18 cellular contexts compared by ENCODE assay signal in the genomic region with DNA sequence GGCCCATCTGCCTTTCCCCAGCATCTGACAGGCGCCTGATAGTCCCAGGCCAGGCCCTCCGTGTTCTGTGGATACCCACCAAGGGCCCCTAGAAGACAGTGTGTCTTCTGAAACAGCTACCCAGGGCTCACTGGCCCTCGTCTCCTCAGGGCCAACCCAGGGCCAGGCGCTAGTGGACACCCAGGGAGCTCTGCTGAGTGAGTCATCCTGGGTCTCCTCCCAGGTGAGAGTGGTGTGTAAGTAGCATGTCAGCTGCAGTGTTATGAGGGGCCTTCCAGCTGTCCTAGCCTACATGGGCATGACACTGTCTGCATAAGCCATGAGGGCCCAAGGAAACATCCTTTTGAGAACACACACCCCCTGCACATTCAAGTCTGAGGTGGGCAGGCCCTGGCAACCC. TPM values are rescaled to one million over a fixed set of nuclear protein-coding genes. Genes with fewer than 3 reads are reported as not detected.
DNase-seq lines count a peak whose midpoint lies in the region; ATAC-seq and TF ChIP-seq lines count a peak whose summit lies in the region.
"Had no signal": no experiment of that assay in that cellular context is flagged by ENCODE, and none has a peak within 500 bp of the region (broad histone marks: within the 10 kb centered on the region; RNA-seq: fewer than 3 reads in every experiment).

No MANE protein-coding gene starts in this region.

- H3K27ac ChIP-seq in PC-3 (ENCODE audit: low read length), result no peak overlapping the region
- H3K27ac ChIP-seq: A549, RWPE1 had no signal

- H3K4me2 ChIP-seq in PC-3 (ENCODE audit: low read length), result no peak overlapping the region
- H3K4me2 ChIP-seq: A549 had no signal

- no peaks in the 10 kb centered on the region for H3K9me3 ChIP-seq in PC-3 (ENCODE audit: low read length)
- H3K9me3 ChIP-seq: A549, Caco-2 had no signal

- BruUV-seq in PC-3 (replicated peaks; lab: Mats Ljungman, UMichigan), result no TSS peak

- ATAC-seq in PC-3 (peak; percentile 50), GM21381 (IDR thresholded peaks at IDR 0.05; ENCODE audit: unreplicated experiment) (no peak)
- ATAC-seq: A549, GM12878 had no signal

- H4K20me1 ChIP-seq in PC-3 (ENCODE audit: low read length), result no peaks in the 10 kb centered on the region

- H3K4me1 ChIP-seq in PC-3 (ENCODE audit: insufficient read depth, low read length), result peaks cover 22% of the 10 kb centered on the region
- H3K4me1 ChIP-seq: Caco-2 had no signal

- CTCF ChIA-PET in PC-3 (lab: Charles Lee), result no interaction called here

- no peaks in the 10 kb centered on the region for H3K9me2 ChIP-seq in PC-3 (replicated peaks; ENCODE audit: low read length)

- no peak overlapping the region for H3K9ac ChIP-seq in PC-3 (ENCODE audit: low read length)

- no peak for TF ChIP-seq CTCF in PC-3 (conservative IDR thresholded peaks at IDR 0.05; ENCODE audit: low read depth, low read length)
- TF ChIP-seq CTCF in choroid plexus epithelial cell (conservative IDR thresholded peaks at IDR 0.05; ENCODE audit: low read depth, low read length), result no peak

- DNase-seq in A172 (ENCODE audit: low spot score) (peak; percentile 4), PC-3 (peak; percentile 59), choroid plexus epithelial cell (ENCODE audit: low read depth) (peak; percentile 28), kidney glomerular epithelial cell (lab: John Stamatoyannopoulos, UW) (peak; percentile 19), T-helper 9 cell (no peak), cerebellum (ENCODE audit: low spot score) (no peak)
- DNase-seq: Caco-2; CD4-positive, alpha-beta T cell; GOT3; KG1; NCI-H1417 treated with DMSO at 0.1 percent for 48 hours; NCI-H187 treated with DMSO at 0.1 percent for 48 hours; NCI-H345; NCI-H524 treated with DMSO at 0.1 percent for 48 hours had no signal

- H3K27me3 ChIP-seq in PC-3 (ENCODE audit: low read length), result no peaks in the 10 kb centered on the region

- H3K4me3 ChIP-seq in PC-3 (ENCODE audit: low read length), result no peak overlapping the region
- no peak overlapping the region for H3K4me3 ChIP-seq in choroid plexus epithelial cell (ENCODE audit: low read depth, low read length)
- H3K4me3 ChIP-seq: A549, GM12878 had no signal

- H3K79me2 ChIP-seq in PC-3 (ENCODE audit: low read length), result no peaks in the 10 kb centered on the region

- POLR2A ChIA-PET in PC-3 (lab: Charles Lee; ENCODE audit: unreplicated experiment), result no interaction called here

- H3K36me3 ChIP-seq in PC-3 (ENCODE audit: low read depth, low read length), result no peaks in the 10 kb centered on the region

- intact Hi-C loops in PC-3 (cut with micrococcal nuclease), result no loop called here

- no peaks in the 10 kb centered on the region for H3F3A ChIP-seq in PC-3 (ENCODE audit: low read length, unreplicated experiment)

- no peak overlapping the region for H2AFZ ChIP-seq in PC-3 (ENCODE audit: low read length)

RNA-seq across cellular contexts. Expression of a gene that starts 36.7 kb away (rescaled TPM):
- total RNA-seq in A172 (2014; rRNA removed; shearing (Covaris generic)), result 0.98 TPM in 2 replicates
- total RNA-seq in PC-3 (2014; rRNA removed) (0.55 and 2.8 TPM in 2 replicates), cerebellum (27.8 TPM)

RNA-seq across cellular contexts. Expression of a gene that starts 56.0 kb away (rescaled TPM):
- total RNA-seq in A172 (2014; rRNA removed; shearing (Covaris generic)), result 88.4 and 112 TPM in 2 replicates
- total RNA-seq in PC-3 (2014; rRNA removed) (283 and 297 TPM in 2 replicates), cerebellum (180 TPM)

Comparison
In these comparisons a context has a peak if more than half of its experiments do, and no peak if none do; other contexts are left out.
1. DNase-seq: peak in A172 (single experiment), PC-3 (single experiment), choroid plexus epithelial cell (single experiment) and kidney glomerular epithelial cell (single experiment); none in T-helper 9 cell (single experiment) and cerebellum (single experiment).